In genomic region chr20:8229090-8229489, GRCh38 we compare ENCODE assay signal across 40 cellular contexts.
"Had no signal": no experiment of that assay in that cellular context is flagged by ENCODE, and none has a peak within 500 bp of the region (broad histone marks: within the 10 kb centered on the region; RNA-seq: fewer than 3 reads in every experiment).

No MANE protein-coding gene starts in this region.

- H3K4me1 ChIP-seq: ascending aorta, breast epithelium had no signal

- H3K9me3 Mint-ChIP-seq: activated naive CD4-positive, alpha-beta T cell treated with anti-CD3 and anti-CD28 coated beads for 36 hours; activated naive CD4-positive, alpha-beta T cell treated with anti-CD3 and anti-CD28 coated beads, Interleukin-2, amount 10 ng/mL, durations not matched to agents 7 days and 5 days; activated naive CD4-positive, alpha-beta T cell treated with anti-CD3 and anti-CD28 coated beads, Interleukin-2, amount 50 U/mL, for 24 hours; activated naive CD4-positive, alpha-beta T cell treated with anti-CD3 and anti-CD28 coated beads, Interleukin-2, amount 50 U/mL, for 72 hours; activated naive CD8-positive, alpha-beta T cell treated with anti-CD3 and anti-CD28 coated beads for 36 hours; activated naive CD8-positive, alpha-beta T cell treated with anti-CD3 and anti-CD28 coated beads, Interleukin-2, amount 10 ng/mL, durations not matched to agents 7 days and 5 days; activated naive CD8-positive, alpha-beta T cell treated with anti-CD3 and anti-CD28 coated beads, Interleukin-2, amount 50 U/mL, for 24 hours; activated T-cell treated with anti-CD3 and anti-CD28 coated beads, Interleukin-2, amount 50 U/mL, for 24 hours; activated T-cell treated with anti-CD3 and anti-CD28 coated beads, Interleukin-2, amount 50 U/mL, for 4 hours; activated T-cell treated with anti-CD3 and anti-CD28 coated beads, Interleukin-2, amount 50 U/mL, for 72 hours; activated T-helper 1 cell treated with anti-CD3 and anti-CD28 coated beads, Interleukin-12 subunit alpha, Interleukin-12 subunit beta, Interleukin-2, Interleukin-4 antibody, amounts not matched to agents 30 ng/mL and 10 ng/mL and 1 ng/mL, durations not matched to agents 14 hours and 24 hours and 36 hours; activated T-helper 17 cell treated with anti-CD3 and anti-CD28 coated beads, Interleukin-2, amount 50 U/mL, for 72 hours; activated T-helper 2 cell treated with anti-CD3 and anti-CD28 coated beads, Interferon-gamma antibody, Interleukin-2, Interleukin-4, amounts not matched to agents 10 μg/mL and 5 μg/mL and 100 μg/mL, durations not matched to agents 14 hours and 24 hours and 36 hours; central memory CD8-positive, alpha-beta T cell had no signal

- H3K27me3 Mint-ChIP-seq: activated naive CD4-positive, alpha-beta T cell treated with anti-CD3 and anti-CD28 coated beads, Interleukin-2, amount 10 ng/mL, durations not matched to agents 7 days and 5 days; activated naive CD4-positive, alpha-beta T cell treated with anti-CD3 and anti-CD28 coated beads, Interleukin-2, amount 50 U/mL, for 24 hours; activated naive CD8-positive, alpha-beta T cell treated with anti-CD3 and anti-CD28 coated beads for 36 hours; activated naive CD8-positive, alpha-beta T cell treated with anti-CD3 and anti-CD28 coated beads, Interleukin-2, amount 10 ng/mL, durations not matched to agents 7 days and 5 days; activated T-helper 17 cell treated with anti-CD3 and anti-CD28 coated beads, Interleukin-2, amount 50 U/mL, for 72 hours; central memory CD8-positive, alpha-beta T cell had no signal

- H3K36me3 Mint-ChIP-seq: activated naive CD4-positive, alpha-beta T cell treated with anti-CD3 and anti-CD28 coated beads, Interleukin-2, amount 10 ng/mL, durations not matched to agents 7 days and 5 days; activated naive CD4-positive, alpha-beta T cell treated with anti-CD3 and anti-CD28 coated beads, Interleukin-2, amount 50 U/mL, for 24 hours; activated naive CD4-positive, alpha-beta T cell treated with anti-CD3 and anti-CD28 coated beads, Interleukin-2, amount 50 U/mL, for 72 hours; activated naive CD8-positive, alpha-beta T cell; activated naive CD8-positive, alpha-beta T cell treated with anti-CD3 and anti-CD28 coated beads for 36 hours; activated naive CD8-positive, alpha-beta T cell treated with anti-CD3 and anti-CD28 coated beads, Interleukin-2, amount 10 ng/mL, durations not matched to agents 7 days and 5 days; brain had no signal

- H3K27ac Mint-ChIP-seq: activated naive CD4-positive, alpha-beta T cell treated with anti-CD3 and anti-CD28 coated beads for 36 hours; activated naive CD4-positive, alpha-beta T cell treated with anti-CD3 and anti-CD28 coated beads, Interleukin-2, amount 10 ng/mL, durations not matched to agents 7 days and 5 days; activated naive CD4-positive, alpha-beta T cell treated with anti-CD3 and anti-CD28 coated beads, Interleukin-2, amount 50 U/mL, for 24 hours; activated naive CD4-positive, alpha-beta T cell treated with anti-CD3 and anti-CD28 coated beads, Interleukin-2, amount 50 U/mL, for 72 hours; activated naive CD8-positive, alpha-beta T cell; activated naive CD8-positive, alpha-beta T cell treated with anti-CD3 and anti-CD28 coated beads for 36 hours; activated naive CD8-positive, alpha-beta T cell treated with anti-CD3 and anti-CD28 coated beads, Interleukin-2, amount 10 ng/mL, durations not matched to agents 7 days and 5 days; activated naive CD8-positive, alpha-beta T cell treated with anti-CD3 and anti-CD28 coated beads, Interleukin-2, amount 50 U/mL, for 24 hours; activated T-cell treated with anti-CD3 and anti-CD28 coated beads, Interleukin-2, amount 50 U/mL, for 24 hours; activated T-cell treated with anti-CD3 and anti-CD28 coated beads, Interleukin-2, amount 50 U/mL, for 72 hours; activated T-helper 1 cell treated with anti-CD3 and anti-CD28 coated beads, Interleukin-12 subunit alpha, Interleukin-12 subunit beta, Interleukin-2, Interleukin-4 antibody, amounts not matched to agents 30 ng/mL and 10 ng/mL and 1 ng/mL, durations not matched to agents 14 hours and 24 hours and 36 hours; activated T-helper 17 cell treated with anti-CD3 and anti-CD28 coated beads, Interleukin-2, amount 50 U/mL, for 72 hours; activated T-helper 2 cell treated with anti-CD3 and anti-CD28 coated beads, Interferon-gamma antibody, Interleukin-2, Interleukin-4, amounts not matched to agents 10 μg/mL and 5 μg/mL and 100 μg/mL, durations not matched to agents 14 hours and 24 hours and 36 hours had no signal

- H3K4me1 Mint-ChIP-seq: activated naive CD4-positive, alpha-beta T cell treated with anti-CD3 and anti-CD28 coated beads, Interleukin-2, amount 10 ng/mL, durations not matched to agents 7 days and 5 days; activated naive CD4-positive, alpha-beta T cell treated with anti-CD3 and anti-CD28 coated beads, Interleukin-2, amount 50 U/mL, for 24 hours; activated naive CD8-positive, alpha-beta T cell treated with anti-CD3 and anti-CD28 coated beads for 36 hours; activated naive CD8-positive, alpha-beta T cell treated with anti-CD3 and anti-CD28 coated beads, Interleukin-2, amount 10 ng/mL, durations not matched to agents 7 days and 5 days had no signal

- H3K4me3 ChIP-seq: ascending aorta, breast epithelium, cardiac muscle cell had no signal

- DNase-seq: activated effector memory CD4-positive, alpha-beta T cell treated with anti-CD3 and anti-CD28 coated beads, Interleukin-2, amount 50 U/mL, for 16 hours; activated effector memory CD4-positive, alpha-beta T cell treated with Interleukin-2 at 50 U/mL for 16 hours; activated gamma-delta T cell; activated gamma-delta T cell treated with Interleukin-2 at 50 U/mL for 16 hours; activated naive CD4-positive, alpha-beta T cell; activated naive CD4-positive, alpha-beta T cell treated with anti-CD3 and anti-CD28 coated beads for 36 hours; activated naive CD4-positive, alpha-beta T cell treated with anti-CD3 and anti-CD28 coated beads, Interleukin-2, amount 10 ng/mL, durations not matched to agents 7 days and 5 days; activated naive CD4-positive, alpha-beta T cell treated with anti-CD3 and anti-CD28 coated beads, Interleukin-2, amount 50 U/mL, for 16 hours; activated naive CD4-positive, alpha-beta T cell treated with Interleukin-2 at 50 U/mL for 16 hours; activated naive CD8-positive, alpha-beta T cell treated with anti-CD3 and anti-CD28 coated beads for 36 hours; activated naive CD8-positive, alpha-beta T cell treated with anti-CD3 and anti-CD28 coated beads, Interleukin-2, amount 10 ng/mL, durations not matched to agents 7 days and 5 days; activated naive CD8-positive, alpha-beta T cell treated with anti-CD3 and anti-CD28 coated beads, Interleukin-2, amount 50 U/mL, for 24 hours; activated T-cell treated with anti-CD3 and anti-CD28 coated beads for 4 hours; activated T-cell treated with anti-CD3 and anti-CD28 coated beads, Interleukin-2, amount 50 U/mL, for 1 hour; activated T-cell treated with anti-CD3 and anti-CD28 coated beads, Interleukin-2, amount 50 U/mL, for 24 hours; activated T-cell treated with anti-CD3 and anti-CD28 coated beads, Interleukin-2, amount 50 U/mL, for 4 hours; activated T-cell treated with anti-CD3 and anti-CD28 coated beads, Interleukin-2, amount 50 U/mL, for 48 hours; activated T-cell treated with anti-CD3 and anti-CD28 coated beads, Interleukin-2, amount 50 U/mL, for 72 hours; amniotic stem cell; amygdala; anterior cingulate cortex; aorta; brain microvascular endothelial cell; caudate nucleus; central memory CD4-positive, alpha-beta T cell; cerebellar nuclear complex had no signal

- ATAC-seq: activated naive CD4-positive, alpha-beta T cell treated with anti-CD3 and anti-CD28 coated beads, Interleukin-2, amount 50 U/mL, for 72 hours; activated naive CD8-positive, alpha-beta T cell treated with anti-CD3 and anti-CD28 coated beads, Interleukin-2, amount 50 U/mL, for 24 hours; activated T-cell treated with anti-CD3 and anti-CD28 coated beads, Interleukin-2, amount 50 U/mL, for 4 hours; activated T-cell treated with anti-CD3 and anti-CD28 coated beads, Interleukin-2, amount 50 U/mL, for 72 hours; activated T-helper 17 cell treated with anti-CD3 and anti-CD28 coated beads, Interleukin-2, amount 50 U/mL, for 72 hours had no signal

- H3K4me3 Mint-ChIP-seq: activated naive CD4-positive, alpha-beta T cell treated with anti-CD3 and anti-CD28 coated beads for 36 hours; activated naive CD4-positive, alpha-beta T cell treated with anti-CD3 and anti-CD28 coated beads, Interleukin-2, amount 10 ng/mL, durations not matched to agents 7 days and 5 days; activated naive CD4-positive, alpha-beta T cell treated with anti-CD3 and anti-CD28 coated beads, Interleukin-2, amount 50 U/mL, for 24 hours; activated naive CD8-positive, alpha-beta T cell; activated naive CD8-positive, alpha-beta T cell treated with anti-CD3 and anti-CD28 coated beads for 36 hours; activated naive CD8-positive, alpha-beta T cell treated with anti-CD3 and anti-CD28 coated beads, Interleukin-2, amount 10 ng/mL, durations not matched to agents 7 days and 5 days; activated naive CD8-positive, alpha-beta T cell treated with anti-CD3 and anti-CD28 coated beads, Interleukin-2, amount 50 U/mL, for 24 hours; activated T-cell treated with anti-CD3 and anti-CD28 coated beads, Interleukin-2, amount 50 U/mL, for 24 hours; activated T-cell treated with anti-CD3 and anti-CD28 coated beads, Interleukin-2, amount 50 U/mL, for 4 hours; activated T-cell treated with anti-CD3 and anti-CD28 coated beads, Interleukin-2, amount 50 U/mL, for 72 hours; activated T-helper 1 cell treated with anti-CD3 and anti-CD28 coated beads, Interleukin-12 subunit alpha, Interleukin-12 subunit beta, Interleukin-2, Interleukin-4 antibody, amounts not matched to agents 30 ng/mL and 10 ng/mL and 1 ng/mL, durations not matched to agents 14 hours and 24 hours and 36 hours; activated T-helper 17 cell treated with anti-CD3 and anti-CD28 coated beads, Interleukin-2, amount 50 U/mL, for 72 hours; brain; central memory CD8-positive, alpha-beta T cell had no signal

- H3K27ac ChIP-seq: adrenal gland, ascending aorta, brain microvascular endothelial cell, breast epithelium, cardiac muscle cell had no signal

- H3K9me3 ChIP-seq: adrenal gland, ascending aorta, breast epithelium had no signal

- H3K36me3 ChIP-seq: adrenal gland, ascending aorta, brain microvascular endothelial cell, breast epithelium, cardiac muscle cell had no signal

- FAIRE-seq: astrocyte, bronchial epithelial cell had no signal

- H3K27me3 ChIP-seq: adrenal gland, ascending aorta, brain microvascular endothelial cell, breast epithelium, cardiac muscle cell had no signal
